ENCODE assay signal across 21 cellular contexts in the genomic region with DNA sequence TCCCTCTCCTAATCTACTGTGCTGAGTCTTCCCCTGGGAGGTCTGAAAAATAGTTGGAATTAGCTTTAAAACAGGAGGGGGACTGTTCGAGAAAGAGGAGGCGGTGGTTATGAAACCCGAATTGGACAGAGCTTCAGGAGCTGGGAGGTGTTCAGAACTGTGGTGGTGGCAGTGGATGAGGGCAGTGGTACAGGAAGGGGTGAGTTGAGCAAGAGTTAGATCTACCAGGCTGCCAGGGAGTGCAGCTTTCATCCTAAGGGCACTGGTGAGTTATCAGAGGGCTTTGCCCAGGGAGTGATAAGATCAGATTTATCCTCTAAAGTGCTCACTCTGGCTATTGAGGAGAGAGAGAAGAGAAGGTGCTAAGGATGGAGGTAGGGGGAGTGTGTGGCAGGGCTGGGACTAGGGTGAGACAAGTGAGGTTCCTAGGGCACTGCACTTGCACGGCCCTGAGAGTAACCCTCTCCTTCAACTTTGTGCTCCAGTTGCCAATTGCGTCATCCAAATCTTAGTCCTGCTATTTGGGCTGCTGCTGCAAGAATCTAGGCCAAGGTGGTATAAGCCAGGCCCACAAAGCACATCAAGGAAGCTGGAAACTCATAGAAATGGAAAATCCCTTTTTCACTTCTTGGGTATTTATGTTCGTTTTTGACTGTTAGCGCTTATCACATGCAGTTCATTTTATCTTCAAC.
DNase-seq lines count a peak whose midpoint lies in the region; ATAC-seq, FAIRE-seq and TF ChIP-seq lines count a peak whose summit lies in the region.
"Had no signal": no experiment of that assay in that cellular context is flagged by ENCODE, and none has a peak within 500 bp of the region (broad histone marks: within the 10 kb centered on the region; RNA-seq: fewer than 3 reads in every experiment).

No MANE protein-coding gene starts in this region.

- H3K4me1 Mint-ChIP-seq in natural killer cell treated with Interleukin-12 subunit alpha and Interleukin-12 subunit beta and Interleukin-15 and Interleukin-18, amount 100 ng/mL, for 72 hours (ENCODE audit: low read depth in 2 of 2): no peaks in the 10 kb centered on the region
- no peaks in the 10 kb centered on the region for H3K4me1 Mint-ChIP-seq in natural killer cell
- H3K4me1 Mint-ChIP-seq: CD4-positive, alpha-beta memory T cell had no signal

- no peaks in the 10 kb centered on the region for H3K9me1 ChIP-seq in K562 (ENCODE audit: control insufficient read depth, insufficient read depth, low read length)

- 14% methylated on average over 6 of the region's 7 CpGs for WGBS in K562 (ENCODE audit: insufficient coverage, low coverage, missing lambda C conversion rate)

- ATAC-seq in natural killer cell treated with Interleukin-12 subunit alpha and Interleukin-12 subunit beta and Interleukin-15 and Interleukin-18, amount 100 ng/mL, for 72 hours: peak; percentile 51 to 56
- no peak for ATAC-seq in natural killer cell
- ATAC-seq in K562: no peak
- peak; percentile 80 for ATAC-seq in omental fat pad (ENCODE audit: low FRiP score)
- no peak for ATAC-seq in GM21825 (IDR thresholded peaks at IDR 0.05; ENCODE audit: unreplicated experiment)
- no peak for ATAC-seq in HG03571 (IDR thresholded peaks at IDR 0.05; ENCODE audit: unreplicated experiment)
- ATAC-seq: A549, HCT116 had no signal

- H3K36me3 ChIP-seq in K562 (ENCODE audit: control insufficient read depth, insufficient read depth, low read length): no peaks in the 10 kb centered on the region

- peaks cover 3 to 13% of the 10 kb centered on the region in 2 donors for H3K27me3 Mint-ChIP-seq in natural killer cell treated with Interleukin-12 subunit alpha and Interleukin-12 subunit beta and Interleukin-15 and Interleukin-18, amount 100 ng/mL, for 72 hours
- H3K27me3 Mint-ChIP-seq in natural killer cell (ENCODE audit: low read depth in 2 of 2): peaks cover 0 to 7% of the 10 kb centered on the region in 2 donors

- H2AFZ ChIP-seq in K562 (ENCODE audit: low read depth, low read length): no peak overlapping the region
- H2AFZ ChIP-seq: GM23248 had no signal

- no peak for FAIRE-seq in K562 (lab: Jason Lieb, UNC)
- FAIRE-seq: A549, GM12891, GM18507 had no signal

- TF ChIP-seq EP300 in K562 (IDR thresholded peaks at IDR 0.05; ENCODE audit: low read length): no peak

- H3K36me3 Mint-ChIP-seq in natural killer cell treated with Interleukin-12 subunit alpha and Interleukin-12 subunit beta and Interleukin-15 and Interleukin-18, amount 100 ng/mL, for 72 hours: no peaks in the 10 kb centered on the region
- no peaks in the 10 kb centered on the region for H3K36me3 Mint-ChIP-seq in natural killer cell
- H3K36me3 Mint-ChIP-seq: CD4-positive, alpha-beta memory T cell had no signal

- no peaks in the 10 kb centered on the region for H3K9me3 Mint-ChIP-seq in natural killer cell treated with Interleukin-12 subunit alpha and Interleukin-12 subunit beta and Interleukin-15 and Interleukin-18, amount 100 ng/mL, for 72 hours
- no peaks in the 10 kb centered on the region for H3K9me3 Mint-ChIP-seq in natural killer cell
- H3K9me3 Mint-ChIP-seq: CD4-positive, alpha-beta memory T cell; H9 had no signal

- no peaks in the 10 kb centered on the region for H3K79me2 ChIP-seq in K562 (ENCODE audit: control insufficient read depth, insufficient read depth, low read length)

- no peaks in the 10 kb centered on the region for H3K9me3 ChIP-seq in K562 (replicated peaks; ENCODE audit: control insufficient read depth, insufficient read depth, low read depth, low read length)
- H3K9me3 ChIP-seq: A549 had no signal

- no peaks in the 10 kb centered on the region for H4K20me1 ChIP-seq in K562 (replicated peaks; ENCODE audit: control insufficient read depth, insufficient read depth, low read length)

- intact Hi-C loops in natural killer cell (cut with micrococcal nuclease) (no loop called here), K562 (cut with micrococcal nuclease) (no loop called here)

- in situ Hi-C loops in K562 (cut with MboI): no loop called here

- no peak overlapping the region for H3K27ac ChIP-seq in K562 (ENCODE audit: extremely low read depth, low read depth, low read length)
- H3K27ac ChIP-seq: A549, GM23248 had no signal

- BruUV-seq in K562 (replicated peaks; lab: Mats Ljungman, UMichigan): no TSS peak

- peaks cover 0 to 5% of the 10 kb centered on the region in 2 experiments; a peak in 1 of 5 replicates for H3K27me3 ChIP-seq in K562 (ENCODE audit: control insufficient read depth in 2 of 2, insufficient read depth in 2 of 2, low read length in 2 of 2)

- DNase-seq in natural killer cell treated with Interleukin-12 subunit alpha and Interleukin-12 subunit beta and Interleukin-15 and Interleukin-18, amount 100 ng/mL, for 72 hours (ENCODE audit: low spot score): no peak
- DNase-seq in natural killer cell: no peak
- DNase-seq in K562 (ENCODE audit: extremely low read depth in 1 of 4, low spot score in 3 of 4): no peak
- no peak for DNase-seq in omental fat pad (ENCODE audit: low spot score)
- DNase-seq: 8988T; ACHN; C1 segment of cervical spinal cord; Calu3; CD4-positive, alpha-beta memory T cell; COR-L47; DMS53; DMS79 treated with DMSO at 0.1 percent for 48 hours; GF-D8; GM23248; H9 had no signal

- H3K9ac ChIP-seq in K562 (ENCODE audit: insufficient read depth in 1 of 2, low read depth in 2 of 2, low read length in 2 of 2): no peak overlapping the region
- H3K9ac ChIP-seq: GM23248 had no signal

- H3K4me1 ChIP-seq in K562 (replicated peaks in 1 of 2; ENCODE audit: control insufficient read depth in 2 of 2, insufficient read depth in 2 of 2, low read length in 2 of 2): peaks cover 0 to 7% of the 10 kb centered on the region in 2 experiments; a peak in 2 of 5 replicates

- no peak overlapping the region for H3K4me3 Mint-ChIP-seq in natural killer cell treated with Interleukin-12 subunit alpha and Interleukin-12 subunit beta and Interleukin-15 and Interleukin-18, amount 100 ng/mL, for 72 hours
- no peak overlapping the region for H3K4me3 Mint-ChIP-seq in natural killer cell
- H3K4me3 Mint-ChIP-seq: CD4-positive, alpha-beta memory T cell; H9 had no signal

- no peak for TF ChIP-seq POLR2A in K562 (conservative IDR thresholded peaks at IDR 0.05)

- no peak overlapping the region for H3K4me3 ChIP-seq in K562
- H3K4me3 ChIP-seq: A549, GM23248 had no signal

- POLR2A ChIA-PET in K562 (lab: Yijun Ruan, JAX): interaction anchor here (0.5 to 0.6 kb wide), 2 partner anchors 42 to 189 kb away, joined by 3 read pairs; no protein-coding TSS in a partner anchor

- TF ChIP-seq CTCF in natural killer cell (IDR thresholded peaks at IDR 0.05) (no peak), K562 (IDR thresholded peaks at IDR 0.05 in 2 of 3, conservative IDR thresholded peaks at IDR 0.05 in 1 of 3; ENCODE audit: insufficient read depth in 2 of 3, low read depth in 1 of 3, low read length in 3 of 3) (no peak), omental fat pad (IDR thresholded peaks at IDR 0.05) (no peak)

- TF ChIP-seq RAD21 in K562 (CRISPR knock-in tag; conservative IDR thresholded peaks at IDR 0.05 in 1 of 2, IDR thresholded peaks at IDR 0.05 in 1 of 2): no peak

- no peak overlapping the region for H3K4me2 ChIP-seq in K562 (ENCODE audit: insufficient read depth, low read length)
- H3K4me2 ChIP-seq: A549 had no signal

- peak overlapping the region in 1 of 2 donors; percentile 57 for H3K27ac Mint-ChIP-seq in natural killer cell treated with Interleukin-12 subunit alpha and Interleukin-12 subunit beta and Interleukin-15 and Interleukin-18, amount 100 ng/mL, for 72 hours
- no peak overlapping the region for H3K27ac Mint-ChIP-seq in natural killer cell
- H3K27ac Mint-ChIP-seq: CD4-positive, alpha-beta memory T cell had no signal

- CTCF ChIA-PET in K562 (lab: Yijun Ruan, JAX; ENCODE audit: low intra/inter-chr PET ratio): no interaction called here

TF ChIP-seq in K562, 482 proteins besides CTCF, POLR2A, EP300 and RAD21:
- TF ChIP-seq, protein P1, sequence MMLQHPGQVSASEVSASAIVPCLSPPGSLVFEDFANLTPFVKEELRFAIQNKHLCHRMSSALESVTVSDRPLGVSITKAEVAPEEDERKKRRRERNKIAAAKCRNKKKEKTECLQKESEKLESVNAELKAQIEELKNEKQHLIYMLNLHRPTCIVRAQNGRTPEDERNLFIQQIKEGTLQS (IDR thresholded peaks at IDR 0.05): peak; percentile 45
- TF ChIP-seq, protein P1 (CRISPR knock-in tag; conservative IDR thresholded peaks at IDR 0.05): no peak
- TF ChIP-seq CEBPG (CRISPR knock-in tag; IDR thresholded peaks at IDR 0.05) (no peak; the same call in 1 of the 2 replicates), CEBPG (tag; conservative IDR thresholded peaks at IDR 0.05 in 1 of 2, IDR thresholded peaks at IDR 0.05 in 1 of 2) (peak in 1 of 2 experiments; percentile 53; a peak in 2 of 4 replicates), CEBPB (tag; IDR thresholded peaks at IDR 0.05) (peak; percentile 59; the same call in 1 of the 2 replicates), FOXJ2 (tag; IDR thresholded peaks at IDR 0.05) (no peak)

Comparison
In these comparisons a context has a peak if more than half of its experiments do, and no peak if none do; other contexts are left out.
1. ATAC-seq: peak in natural killer cell treated with Interleukin-12 subunit alpha and Interleukin-12 subunit beta and Interleukin-15 and Interleukin-18, amount 100 ng/mL, for 72 hours (2 of 2) and omental fat pad (single experiment); none in natural killer cell (0 of 3), K562 (single experiment), GM21825 (single experiment) and HG03571 (single experiment).